Comparison of ENCODE assay signal across 11 cellular contexts in the genomic region with DNA sequence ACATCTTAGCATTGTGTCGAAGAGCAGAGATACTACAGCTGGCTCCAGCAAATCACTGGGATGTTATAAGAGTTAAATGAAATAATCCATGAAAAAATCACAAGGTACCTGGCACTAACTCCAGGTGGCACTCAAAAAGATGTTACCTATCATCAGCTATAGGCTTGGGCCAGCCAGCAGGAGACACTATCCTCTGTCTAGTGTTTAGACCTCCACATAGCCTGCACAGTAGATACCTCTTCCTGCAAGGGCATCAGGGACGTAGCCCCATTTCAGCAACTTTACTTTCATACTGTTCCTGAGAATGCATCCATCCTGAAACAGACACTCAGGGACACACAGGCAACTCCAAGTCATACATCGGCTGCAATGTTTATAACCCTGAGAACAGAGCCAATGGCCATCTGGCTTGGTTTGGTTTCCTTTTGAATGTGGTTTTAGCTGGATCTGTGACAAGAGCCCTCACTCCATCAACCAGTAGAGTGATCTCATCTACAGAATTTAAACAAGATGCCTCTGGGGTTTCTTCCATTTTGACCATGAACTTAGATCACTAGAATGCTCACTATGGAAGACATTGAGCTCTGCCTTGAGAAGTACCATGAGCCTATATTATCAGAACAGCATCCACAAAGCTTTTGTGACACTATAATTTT.
DNase-seq lines count a peak whose midpoint lies in the region; ATAC-seq lines count a peak whose summit lies in the region.
"Had no signal": no experiment of that assay in that cellular context is flagged by ENCODE, and none has a peak within 500 bp of the region (broad histone marks: within the 10 kb centered on the region; RNA-seq: fewer than 3 reads in every experiment).

No MANE protein-coding gene starts in this region.

- H3K27me3 Mint-ChIP-seq in activated naive CD8-positive, alpha-beta T cell treated with anti-CD3 and anti-CD28 coated beads, Interleukin-2, amount 50 U/mL, for 24 hours = no peaks in the 10 kb centered on the region
- no peaks in the 10 kb centered on the region for H3K27me3 Mint-ChIP-seq in naive B cell
- H3K27me3 Mint-ChIP-seq: stimulated activated naive CD8-positive, alpha-beta T cell treated with anti-CD3 and anti-CD28 coated beads, Interleukin-15, Interleukin-2, amounts not matched to agents 100 ng/mL and 50 ng/mL, for 24 hours had no signal

- no peak overlapping the region for H3K27ac Mint-ChIP-seq in activated naive CD8-positive, alpha-beta T cell treated with anti-CD3 and anti-CD28 coated beads, Interleukin-2, amount 50 U/mL, for 24 hours
- H3K27ac Mint-ChIP-seq in naive B cell = peak overlapping the region in 2 of 6 donors; percentile 40 to 83
- H3K27ac Mint-ChIP-seq: stimulated activated naive CD8-positive, alpha-beta T cell treated with anti-CD3 and anti-CD28 coated beads, Interleukin-15, Interleukin-2, amounts not matched to agents 100 ng/mL and 50 ng/mL, for 24 hours had no signal

- peaks cover 18% of the 10 kb centered on the region for H3K4me1 Mint-ChIP-seq in activated naive CD8-positive, alpha-beta T cell treated with anti-CD3 and anti-CD28 coated beads, Interleukin-2, amount 50 U/mL, for 24 hours
- peaks cover 29 to 40% (median 30%) of the 10 kb centered on the region in 3 donors for H3K4me1 Mint-ChIP-seq in naive B cell

- intact Hi-C loops in Right ventricle myocardium superior (cut with DNase I) = no loop called here

- peak; percentile 73 for DNase-seq in GM03348 (ENCODE audit: low spot score)
- no peak for DNase-seq in activated naive CD8-positive, alpha-beta T cell treated with anti-CD3 and anti-CD28 coated beads, Interleukin-2, amount 50 U/mL, for 24 hours
- DNase-seq in naive B cell = no peak
- DNase-seq in Right ventricle myocardium superior = no peak
- DNase-seq in LoVo (ENCODE audit: low spot score) = no peak
- no peak for DNase-seq in mesenteric fat pad (ENCODE audit: low spot score)
- DNase-seq: adrenal gland, NCI-H2081 treated with DMSO at 0.1 percent for 48 hours had no signal

- no peaks in the 10 kb centered on the region for H3K36me3 Mint-ChIP-seq in activated naive CD8-positive, alpha-beta T cell treated with anti-CD3 and anti-CD28 coated beads, Interleukin-2, amount 50 U/mL, for 24 hours (ENCODE audit: low read depth)
- H3K36me3 Mint-ChIP-seq in naive B cell = peaks cover 7 to 16% of the 10 kb centered on the region in 2 donors

- no peaks in the 10 kb centered on the region for H3K9me3 Mint-ChIP-seq in activated naive CD8-positive, alpha-beta T cell treated with anti-CD3 and anti-CD28 coated beads, Interleukin-2, amount 50 U/mL, for 24 hours
- no peaks in the 10 kb centered on the region for H3K9me3 Mint-ChIP-seq in naive B cell
- H3K9me3 Mint-ChIP-seq: stimulated activated naive CD8-positive, alpha-beta T cell treated with anti-CD3 and anti-CD28 coated beads, Interleukin-15, Interleukin-2, amounts not matched to agents 100 ng/mL and 50 ng/mL, for 24 hours had no signal

- peak; percentile 43 for ATAC-seq in HG02884 (IDR thresholded peaks at IDR 0.05; ENCODE audit: unreplicated experiment)
- peak; percentile 36 for ATAC-seq in activated naive CD8-positive, alpha-beta T cell treated with anti-CD3 and anti-CD28 coated beads, Interleukin-2, amount 50 U/mL, for 24 hours
- ATAC-seq in naive B cell (ENCODE audit: low read depth in 2 of 2) = peak; percentile 57 to 63
- ATAC-seq in Right ventricle myocardium superior (ENCODE audit: poor library complexity) = no peak
- no peak for ATAC-seq in GM21737 (IDR thresholded peaks at IDR 0.05; ENCODE audit: unreplicated experiment)

- no peak overlapping the region for H3K4me3 Mint-ChIP-seq in activated naive CD8-positive, alpha-beta T cell treated with anti-CD3 and anti-CD28 coated beads, Interleukin-2, amount 50 U/mL, for 24 hours
- H3K4me3 Mint-ChIP-seq in naive B cell = peak overlapping the region in 5 of 8 donors; percentile 11 to 61 (median 45)
- H3K4me3 Mint-ChIP-seq: stimulated activated naive CD8-positive, alpha-beta T cell treated with anti-CD3 and anti-CD28 coated beads, Interleukin-15, Interleukin-2, amounts not matched to agents 100 ng/mL and 50 ng/mL, for 24 hours had no signal

Comparison
In these comparisons a context has a peak if more than half of its experiments do, and no peak if none do; other contexts are left out.
1. ATAC-seq: peak in HG02884 (single experiment), activated naive CD8-positive, alpha-beta T cell treated with anti-CD3 and anti-CD28 coated beads, Interleukin-2, amount 50 U/mL, for 24 hours (single experiment) and naive B cell (2 of 2); none in Right ventricle myocardium superior (single experiment) and GM21737 (single experiment).